19 cellular contexts compared by ENCODE assay signal in genomic region chr1:183992424-183992823, GRCh38. TPM values are rescaled to one million over a fixed set of nuclear protein-coding genes. Genes with fewer than 3 reads are reported as not detected.
DNase-seq lines count a peak whose midpoint lies in the region; ATAC-seq, FAIRE-seq and TF ChIP-seq lines count a peak whose summit lies in the region.
"Had no signal": no experiment of that assay in that cellular context is flagged by ENCODE, and none has a peak within 500 bp of the region (broad histone marks: within the 10 kb centered on the region; RNA-seq: fewer than 3 reads in every experiment).

No MANE protein-coding gene starts in this region.

- no peaks in the 10 kb centered on the region for H3K9me3 Mint-ChIP-seq in Calu3 (ENCODE audit: low read depth, unreplicated experiment)
- H3K9me3 Mint-ChIP-seq: H9 had no signal

- H3K36me3 ChIP-seq in BLaER1 treated with 17β-estradiol and CSF1 and Interleukin-3, amounts not matched to agents 10 nM and 100 nM, result no peaks in the 10 kb centered on the region
- H3K36me3 ChIP-seq in neural cell (ENCODE audit: insufficient read depth, low read length), result no peaks in the 10 kb centered on the region
- H3K36me3 ChIP-seq in SJCRH30, result no peaks in the 10 kb centered on the region
- H3K36me3 ChIP-seq in small intestine (ENCODE audit: control insufficient read depth in 2 of 2, insufficient read depth in 2 of 2, low read length in 2 of 2), result no peaks in the 10 kb centered on the region
- H3K36me3 ChIP-seq: BE2C had no signal

- DNase-seq in Calu3 (no peak), dorsolateral prefrontal cortex (no peak), SJCRH30 (no peak), small intestine (no peak)
- DNase-seq: ACHN; BE2C; CD4-positive, alpha-beta memory T cell; DMS 273 treated with DMSO at 0.1 percent for 48 hours; H9 had no signal

- no peak overlapping the region for H3K9ac ChIP-seq in BLaER1 treated with 17β-estradiol and CSF1 and Interleukin-3, amounts not matched to agents 10 nM and 100 nM
- no peak overlapping the region for H3K9ac ChIP-seq in neural cell (ENCODE audit: low read length)

- peak overlapping the region; percentile 66 for H3K27ac Mint-ChIP-seq in Calu3 (ENCODE audit: unreplicated experiment)
- H3K27ac Mint-ChIP-seq: H9 had no signal

- no peaks in the 10 kb centered on the region for H3K27me3 Mint-ChIP-seq in Calu3 (ENCODE audit: unreplicated experiment)
- H3K27me3 Mint-ChIP-seq: CD4-positive, alpha-beta memory T cell had no signal

- ATAC-seq in HG02852 (IDR thresholded peaks at IDR 0.05; ENCODE audit: unreplicated experiment), result no peak

- FAIRE-seq in small intestine (lab: Jason Lieb, UNC), result no peak
- FAIRE-seq: A204.1, G401.6, GM12891, GM19239, H1 had no signal

- 72 to 86% (median 79%) methylated on average over 2 of the region's 2 CpGs for WGBS in small intestine, 3 donors

- H4K20me1 ChIP-seq in BLaER1 treated with 17β-estradiol and CSF1 and Interleukin-3, amounts not matched to agents 10 nM and 100 nM, result no peaks in the 10 kb centered on the region
- no peaks in the 10 kb centered on the region for H4K20me1 ChIP-seq in neural cell (ENCODE audit: insufficient read depth)

- H3K27me3 ChIP-seq in BLaER1 treated with 17β-estradiol and CSF1 and Interleukin-3, amounts not matched to agents 10 nM and 100 nM, result no peaks in the 10 kb centered on the region
- H3K27me3 ChIP-seq in dorsolateral prefrontal cortex (no peaks in the 10 kb centered on the region), neural cell (ENCODE audit: insufficient read depth, low read depth, low read length) (no peaks in the 10 kb centered on the region), SJCRH30 (no peaks in the 10 kb centered on the region), small intestine (ENCODE audit: control insufficient read depth in 2 of 2, insufficient read depth in 2 of 2, low read length in 2 of 2) (no peaks in the 10 kb centered on the region)
- H3K27me3 ChIP-seq: BE2C had no signal

- BruUV-seq in Calu3 (replicated peaks; lab: Mats Ljungman, UMichigan), result no TSS peak

- peak overlapping the region in 8 of 11 experiments; percentile 38 to 88 (median 76); a peak in 14 of 22 replicates for H3K4me2 ChIP-seq in BLaER1 treated with 17β-estradiol and CSF1 and Interleukin-3, amounts not matched to agents 10 nM and 100 nM
- no peak overlapping the region for H3K4me2 ChIP-seq in neural cell (ENCODE audit: low read length)

- peaks cover 74% of the 10 kb centered on the region for H3K4me1 Mint-ChIP-seq in Calu3 (ENCODE audit: low read depth, unreplicated experiment)

- CTCF ChIA-PET in Calu3 (lab: Charles Lee), result interaction anchor here (0.6 kb wide), 1 partner anchor 187 kb away, joined by 4 read pairs; no protein-coding TSS in a partner anchor

- peak; percentile 46 for TF ChIP-seq EP300 in neural cell (conservative IDR thresholded peaks at IDR 0.05; ENCODE audit: poor library complexity, severe bottlenecking)

- H3K9me2 ChIP-seq in neural cell (ENCODE audit: insufficient read depth, low read length), result no peaks in the 10 kb centered on the region

- peaks cover 7 to 64% (median 27%) of the 10 kb centered on the region in 10 experiments for H3K4me1 ChIP-seq in BLaER1 treated with 17β-estradiol and CSF1 and Interleukin-3, amounts not matched to agents 10 nM and 100 nM
- H3K4me1 ChIP-seq in SJCRH30, result peaks cover 2% of the 10 kb centered on the region; the same call in 1 of the 2 replicates
- no peaks in the 10 kb centered on the region for H3K4me1 ChIP-seq in small intestine (ENCODE audit: control insufficient read depth in 2 of 2, insufficient read depth in 1 of 2, low read depth in 1 of 2, low read length in 1 of 2)
- H3K4me1 ChIP-seq: BE2C had no signal

- H3F3A ChIP-seq in neural cell (ENCODE audit: insufficient read depth, low read length, poor library complexity, severe bottlenecking), result no peaks in the 10 kb centered on the region

- TF ChIP-seq RAD21 in neural cell (conservative IDR thresholded peaks at IDR 0.05), result no peak

- intact Hi-C loops in Calu3 (cut with micrococcal nuclease; ENCODE audit: unreplicated experiment) (loop anchor here (5.0 kb wide), 1 partner anchor 295 kb away; no protein-coding TSS in a partner anchor), dorsolateral prefrontal cortex (cut with DNase I) (no loop called here)

- no peak overlapping the region for H3K4me3 ChIP-seq in BLaER1 treated with 17β-estradiol and CSF1 and Interleukin-3, amounts not matched to agents 10 nM and 100 nM
- H3K4me3 ChIP-seq in dorsolateral prefrontal cortex, result no peak overlapping the region
- H3K4me3 ChIP-seq in neural cell (ENCODE audit: low read length), result no peak overlapping the region
- H3K4me3 ChIP-seq in SJCRH30, result no peak overlapping the region
- no peak overlapping the region for H3K4me3 ChIP-seq in small intestine (ENCODE audit: low read depth in 1 of 2, low read length in 2 of 2)

- H3K79me2 ChIP-seq in neural cell (replicated peaks; ENCODE audit: insufficient read depth, low read length), result no peaks in the 10 kb centered on the region

- peak overlapping the region in 5 of 11 experiments; percentile 12 to 53 (median 38); a peak in 3 of 22 replicates for H3K27ac ChIP-seq in BLaER1 treated with 17β-estradiol and CSF1 and Interleukin-3, amounts not matched to agents 10 nM and 100 nM
- peak overlapping the region in 40 of 59 donors; percentile 3 to 98 (median 75) for H3K27ac ChIP-seq in dorsolateral prefrontal cortex
- no peak overlapping the region for H3K27ac ChIP-seq in neural cell (ENCODE audit: low read length)
- no peak overlapping the region for H3K27ac ChIP-seq in SJCRH30
- no peak overlapping the region for H3K27ac ChIP-seq in small intestine (ENCODE audit: low read depth in 1 of 2, low read length in 1 of 2)
- H3K27ac ChIP-seq: C4-2B had no signal

- no peak overlapping the region for H3K4me3 Mint-ChIP-seq in Calu3 (ENCODE audit: low read depth, unreplicated experiment)
- H3K4me3 Mint-ChIP-seq: CD4-positive, alpha-beta memory T cell; H9 had no signal

- H3K9me3 ChIP-seq in BLaER1 treated with 17β-estradiol and CSF1 and Interleukin-3, amounts not matched to agents 10 nM and 100 nM (replicated peaks in 1 of 11), result no peaks in the 10 kb centered on the region
- no peaks in the 10 kb centered on the region for H3K9me3 ChIP-seq in neural cell (ENCODE audit: low read length)
- H3K9me3 ChIP-seq in SJCRH30 (replicated peaks), result no peaks in the 10 kb centered on the region
- H3K9me3 ChIP-seq in small intestine (ENCODE audit: control insufficient read depth, low read depth), result no peaks in the 10 kb centered on the region
- H3K9me3 ChIP-seq: BE2C had no signal

- H2AFZ ChIP-seq in neural cell (ENCODE audit: low read depth, low read length), result no peak overlapping the region

- peaks cover 4% of the 10 kb centered on the region for H3K36me3 Mint-ChIP-seq in Calu3 (ENCODE audit: insufficient read depth, unreplicated experiment)
- H3K36me3 Mint-ChIP-seq: CD4-positive, alpha-beta memory T cell had no signal

- TF ChIP-seq CTCF in Calu3 (IDR thresholded peaks at IDR 0.05; ENCODE audit: unreplicated experiment) (no peak), dorsolateral prefrontal cortex (IDR thresholded peaks at IDR 0.05 in 54 of 56, conservative IDR thresholded peaks at IDR 0.05 in 2 of 56; ENCODE audit: low read depth in 1 of 56, partially characterized antibody in 56 of 56) (no peak), neural cell (IDR thresholded peaks at IDR 0.05; ENCODE audit: poor library complexity, severe bottlenecking) (no peak)

TF ChIP-seq in neural cell, 6 proteins besides CTCF, POLR2A, EP300 and RAD21:
- no peak for TF ChIP-seq TAF1 (IDR thresholded peaks at IDR 0.05; ENCODE audit: low read depth)
- no peak for TF ChIP-seq POLR2AphosphoS5 (IDR thresholded peaks at IDR 0.05)
- TF ChIP-seq EZH2 (IDR thresholded peaks at IDR 0.05; ENCODE audit: borderline replicate concordance, insufficient read depth, low read length, poor library complexity, severe bottlenecking), result no peak
- TF ChIP-seq SMC3 (conservative IDR thresholded peaks at IDR 0.05; ENCODE audit: poor library complexity), result no peak
- no peak for TF ChIP-seq MXI1 (conservative IDR thresholded peaks at IDR 0.05; ENCODE audit: poor library complexity, severe bottlenecking)
- TF ChIP-seq REST (IDR thresholded peaks at IDR 0.05; ENCODE audit: borderline replicate concordance), result no peak

RNA-seq across cellular contexts. Expression of gene COLGALT2, which starts 45.1 kb away (rescaled TPM):
- total RNA-seq in Calu3 (2022), result 5.9 and 6.4 TPM in 2 replicates
- 10 to 100 TPM; 33.1 to 91.2 (median 49.7) TPM for total RNA-seq in dorsolateral prefrontal cortex
- 6.3 and 8.1 TPM in 2 replicates for polyA plus RNA-seq in neural cell
- polyA minus RNA-seq in neural cell, result 9.7 and 11.7 TPM in 2 replicates
- total RNA-seq in SJCRH30 (2014; rRNA removed; shearing (Covaris generic)), result 0.06 and 0.28 TPM in 2 replicates
- under 1 TPM in 1 of 3 donors, not detected in 2; 0.43 TPM for polyA plus RNA-seq in small intestine
- total RNA-seq: HT-29 had no signal

RNA-seq across cellular contexts. Expression of gene TSEN15, which starts 59.1 kb away (rescaled TPM):
- total RNA-seq in Calu3 (2022) (51.7 and 62.6 TPM in 2 replicates), dorsolateral prefrontal cortex (10 to 100 TPM; 22.0 to 71.3 (median 38.2) TPM)
- polyA plus RNA-seq in neural cell (53.9 and 56.9 TPM in 2 replicates), small intestine (10 to 100 TPM in 1 of 3 donors, 1 to 10 TPM in 2; 7.6 to 21.8 (median 8.9) TPM)
- polyA minus RNA-seq in neural cell, result 37.5 and 44.5 TPM in 2 replicates
- 43.9 and 44.4 TPM in 2 replicates for total RNA-seq in SJCRH30 (2014; rRNA removed; shearing (Covaris generic))

Comparison
In these comparisons a context has a peak if more than half of its experiments do, and no peak if none do; other contexts are left out.
1. H3K27ac ChIP-seq: peak in dorsolateral prefrontal cortex (40 of 59); none in neural cell (single experiment), SJCRH30 (single experiment) and small intestine (0 of 2).